1 cellular context compared by ENCODE assay signal in genomic region chr3:143173242-143173641, GRCh38.
A peak's percentile ranks its signal among the peaks of the same experiment; 100 is the strongest.
TF ChIP-seq lines count a peak whose summit lies in the region.

No MANE protein-coding gene starts in this region.

TF ChIP-seq in K562, 482 proteins besides CTCF, POLR2A, EP300 and RAD21 (continued from another document):
- no peak for TF ChIP-seq HMGXB4 (CRISPR knock-in tag; IDR thresholded peaks at IDR 0.05)
- no peak for TF ChIP-seq FOS (IDR thresholded peaks at IDR 0.05; ENCODE audit: extremely low read depth, insufficient read length)
- no peak for TF ChIP-seq LCOR (CRISPR knock-in tag; IDR thresholded peaks at IDR 0.05)
- peak; percentile 88 for TF ChIP-seq ZNF280A (IDR thresholded peaks at IDR 0.05; ENCODE audit: low read depth, partially characterized antibody)
- TF ChIP-seq ZBTB11 (CRISPR knock-in tag; IDR thresholded peaks at IDR 0.05) = no peak
- TF ChIP-seq ZNF354B (CRISPR knock-in tag; IDR thresholded peaks at IDR 0.05) = no peak
- TF ChIP-seq HNRNPK (IDR thresholded peaks at IDR 0.05; ENCODE audit: low read depth, low read length, poor library complexity, severe bottlenecking) = no peak
- TF ChIP-seq CREB3 (tag; conservative IDR thresholded peaks at IDR 0.05; ENCODE audit: low read depth) = no peak
- TF ChIP-seq STAT5A (IDR thresholded peaks at IDR 0.05; ENCODE audit: borderline replicate concordance, low read length) = no peak
- TF ChIP-seq ZNF830 (CRISPR knock-in tag; IDR thresholded peaks at IDR 0.05) = no peak
- no peak for TF ChIP-seq RHOXF2B (CRISPR knock-in tag; conservative IDR thresholded peaks at IDR 0.05)
- peak; percentile 71; the same call in 1 of the 2 replicates for TF ChIP-seq ZFP30 (CRISPR knock-in tag; IDR thresholded peaks at IDR 0.05; ENCODE audit: borderline replicate concordance)
- TF ChIP-seq TRIM24 (IDR thresholded peaks at IDR 0.05) = peak; percentile 52 to 63; a peak in 2 of 4 replicates
- no peak for TF ChIP-seq SOX6 (IDR thresholded peaks at IDR 0.05)
- no peak for TF ChIP-seq STAG1 (CRISPR knock-in tag; IDR thresholded peaks at IDR 0.05; ENCODE audit: borderline replicate concordance)
- no peak for TF ChIP-seq YBX1 (IDR thresholded peaks at IDR 0.05)
- TF ChIP-seq ZFP1 (CRISPR knock-in tag; IDR thresholded peaks at IDR 0.05) = no peak
- TF ChIP-seq RBM25 (IDR thresholded peaks at IDR 0.05; ENCODE audit: low read depth, low read length, severe bottlenecking) = peak; percentile 4
- TF ChIP-seq ELK3 (CRISPR knock-in tag; IDR thresholded peaks at IDR 0.05) = no peak
- peak in 1 of 2 experiments; percentile 80; a peak in 2 of 3 replicates for TF ChIP-seq CBX3 (IDR thresholded peaks at IDR 0.05; ENCODE audit: borderline replicate concordance in 1 of 2, low read length in 2 of 2)
- TF ChIP-seq HDAC6 (IDR thresholded peaks at IDR 0.05; ENCODE audit: low read depth, low read length) = no peak
- TF ChIP-seq FOXJ3 (CRISPR knock-in tag; IDR thresholded peaks at IDR 0.05) = no peak
- TF ChIP-seq ZNF384 (IDR thresholded peaks at IDR 0.05; ENCODE audit: low read depth, low read length) = no peak
- 0 out of 4 replicates have a peak, but pooled peaks of 1 of the 2 experiments have one; percentile 44 for TF ChIP-seq ARNT (IDR thresholded peaks at IDR 0.05)
- TF ChIP-seq ATF4 (CRISPR knock-in tag; IDR thresholded peaks at IDR 0.05) = no peak
- no peak for TF ChIP-seq SAFB (IDR thresholded peaks at IDR 0.05; ENCODE audit: borderline replicate concordance, low read depth, low read length)
- TF ChIP-seq ZBTB40 (IDR thresholded peaks at IDR 0.05) = no peak
- TF ChIP-seq ZBTB40 (CRISPR knock-in tag; IDR thresholded peaks at IDR 0.05) = no peak
- TF ChIP-seq HOMEZ (CRISPR knock-in tag; IDR thresholded peaks at IDR 0.05) = no peak
- no peak for TF ChIP-seq PTTG1 (tag; IDR thresholded peaks at IDR 0.05; ENCODE audit: low read depth)
- peak; percentile 79 for TF ChIP-seq TRIM28 (IDR thresholded peaks at IDR 0.05)
- TF ChIP-seq USF1 (CRISPR knock-in tag; IDR thresholded peaks at IDR 0.05) = no peak
- no peak for TF ChIP-seq NRF1 (conservative IDR thresholded peaks at IDR 0.05 in 1 of 2, IDR thresholded peaks at IDR 0.05 in 1 of 2)
- no peak for TF ChIP-seq TAF9B (IDR thresholded peaks at IDR 0.05; ENCODE audit: partially characterized antibody)
- TF ChIP-seq DEAF1 (CRISPR knock-in tag; IDR thresholded peaks at IDR 0.05) = no peak
